8 cellular contexts compared by ENCODE assay signal in genomic region chr2:54570925-54571694, GRCh38.
DNase-seq lines count a peak whose midpoint lies in the region; ATAC-seq lines count a peak whose summit lies in the region.

No MANE protein-coding gene starts in this region.

- peak overlapping the region; percentile 57 for H3K4me3 Mint-ChIP-seq in activated CD8-positive, alpha-beta memory T cell treated with anti-CD3 and anti-CD28 coated beads, Interleukin-2, amount 10 ng/mL, durations not matched to agents 7 days and 5 days

- H3K36me3 ChIP-seq in rectal smooth muscle tissue (ENCODE audit: control insufficient read depth, insufficient read depth, low read length) = no peaks in the 10 kb centered on the region

- H3K4me1 Mint-ChIP-seq in activated CD8-positive, alpha-beta memory T cell treated with anti-CD3 and anti-CD28 coated beads, Interleukin-2, amount 10 ng/mL, durations not matched to agents 7 days and 5 days = peaks cover 87% of the 10 kb centered on the region

- H3K4me1 ChIP-seq in rectal smooth muscle tissue (ENCODE audit: control insufficient read depth, insufficient read depth, low read length) = peaks cover 33% of the 10 kb centered on the region

- peak overlapping the region; percentile 14 for H3K27ac ChIP-seq in rectal smooth muscle tissue (ENCODE audit: low read depth, low read length)

- peak; percentile 35 for DNase-seq in activated T-cell treated with anti-CD3 and anti-CD28 coated beads for 1 hour (ENCODE audit: low read depth)
- no peak for DNase-seq in activated T-cell treated with anti-CD3 and anti-CD28 coated beads for 4 hours
- peak; percentile 98 to 99 for DNase-seq in NCI-H526 (lab: John Stamatoyannopoulos, UW)
- DNase-seq in activated CD8-positive, alpha-beta memory T cell treated with anti-CD3 and anti-CD28 coated beads, Interleukin-2, amount 10 ng/mL, durations not matched to agents 7 days and 5 days = peak; percentile 95
- peak; percentile 93 for DNase-seq in fibroblast of peridontal ligament (ENCODE audit: extremely low read depth)
- DNase-seq in G401 (ENCODE audit: low spot score) = no peak

- peaks cover 23% of the 10 kb centered on the region for H3K36me3 Mint-ChIP-seq in activated CD8-positive, alpha-beta memory T cell treated with anti-CD3 and anti-CD28 coated beads, Interleukin-2, amount 10 ng/mL, durations not matched to agents 7 days and 5 days

- peak overlapping the region; percentile 33 for H3K4me3 ChIP-seq in rectal smooth muscle tissue (ENCODE audit: low read length)

- CTCF ChIA-PET in activated CD8-positive, alpha-beta memory T cell treated with anti-CD3 and anti-CD28 coated beads, Interleukin-2, amount 10 ng/mL, durations not matched to agents 7 days and 5 days (lab: Charles Lee) = interaction anchor here (0.7 to 10.7 kb wide), 5 partner anchors 8 to 94 kb away, joined by 3 to 87 read pairs (median 4); no protein-coding TSS in a partner anchor

- peak; percentile 67 for ATAC-seq in HG02840 (IDR thresholded peaks at IDR 0.05; ENCODE audit: low FRiP score, unreplicated experiment)
- peak; percentile 37 for ATAC-seq in activated CD8-positive, alpha-beta memory T cell treated with anti-CD3 and anti-CD28 coated beads, Interleukin-2, amount 10 ng/mL, durations not matched to agents 7 days and 5 days

- H3K27me3 ChIP-seq in rectal smooth muscle tissue (ENCODE audit: control insufficient read depth, insufficient read depth, low read length) = no peaks in the 10 kb centered on the region

- no peak overlapping the region for H3K9ac ChIP-seq in rectal smooth muscle tissue (ENCODE audit: low read length)

- H3K27me3 Mint-ChIP-seq in activated CD8-positive, alpha-beta memory T cell treated with anti-CD3 and anti-CD28 coated beads, Interleukin-2, amount 10 ng/mL, durations not matched to agents 7 days and 5 days = no peaks in the 10 kb centered on the region

- no peaks in the 10 kb centered on the region for H3K9me3 Mint-ChIP-seq in activated CD8-positive, alpha-beta memory T cell treated with anti-CD3 and anti-CD28 coated beads, Interleukin-2, amount 10 ng/mL, durations not matched to agents 7 days and 5 days (ENCODE audit: low read depth)

- in situ Hi-C loops in G401 (cut with HindIII; ENCODE audit: low sequenced_read_pairs) = no loop called here

- peak overlapping the region; percentile 94 for H3K27ac Mint-ChIP-seq in activated CD8-positive, alpha-beta memory T cell treated with anti-CD3 and anti-CD28 coated beads, Interleukin-2, amount 10 ng/mL, durations not matched to agents 7 days and 5 days

Comparison
In these comparisons a context has a peak if more than half of its experiments do, and no peak if none do; other contexts are left out.
1. DNase-seq: peak in activated T-cell treated with anti-CD3 and anti-CD28 coated beads for 1 hour (single experiment), NCI-H526 (2 of 2), activated CD8-positive, alpha-beta memory T cell treated with anti-CD3 and anti-CD28 coated beads, Interleukin-2, amount 10 ng/mL, durations not matched to agents 7 days and 5 days (single experiment) and fibroblast of peridontal ligament (single experiment); none in activated T-cell treated with anti-CD3 and anti-CD28 coated beads for 4 hours (single experiment) and G401 (single experiment).